In genomic region chr5:2642684-2643325, GRCh38 we compare ENCODE assay signal across 26 cellular contexts.
"Had no signal": no experiment of that assay in that cellular context is flagged by ENCODE, and none has a peak within 500 bp of the region (broad histone marks: within the 10 kb centered on the region; RNA-seq: fewer than 3 reads in every experiment).

No MANE protein-coding gene starts in this region.

- H3K9me3 Mint-ChIP-seq: dendritic cell treated with granulocyte-macrophage colony-stimulating factor and Interleukin-4, amounts not matched to agents 40 ng/mL and 50 ng/mL, for 4 days; effector memory CD8-positive, alpha-beta T cell; memory B cell; mesothelial cell of epicardium; natural killer cell; stimulated activated memory B cell treated with anti-CD40 and anti-IgM and Interleukin-4, amounts not matched to agents 10 μg/mL and 1 μg/mL and 100 μg/mL, for 72 hours; stimulated activated naive CD8-positive, alpha-beta T cell treated with anti-CD3 and anti-CD28 coated beads, Interleukin-15, amount 100 ng/mL, for 72 hours had no signal

- H3K4me3 ChIP-seq: esophagus squamous epithelium, gastroesophageal sphincter, left ventricle myocardium inferior, lower lobe of right lung, neural progenitor cell, pancreas, prostate gland, spleen, testis, tibial nerve, upper lobe of right lung, vagina had no signal

- DNase-seq: effector memory CD8-positive, alpha-beta T cell; esophagus squamous epithelium; foreskin fibroblast; glutamatergic neuron; immature natural killer cell; left ventricle myocardium inferior; lower lobe of right lung; natural killer cell; occipital lobe; pancreas; spleen; stimulated activated CD4-positive, alpha-beta T cell treated with anti-CD3 and anti-CD28 coated beads, Interleukin-15, amount 100 ng/mL, for 24 hours; stimulated activated CD4-positive, alpha-beta T cell treated with anti-CD3 and anti-CD28 coated beads, Interleukin-1b, Interleukin-23, amount 100 ng/mL, for 48 hours; stimulated activated CD4-positive, alpha-beta T cell treated with anti-CD3 and anti-CD28 coated beads, Interleukin-4, amount 100 ng/mL, for 24 hours; stimulated activated naive CD8-positive, alpha-beta T cell treated with anti-CD3 and anti-CD28 coated beads, Interleukin-15, amount 100 ng/mL, for 72 hours; testis; upper lobe of right lung had no signal

- H3K27ac Mint-ChIP-seq: dendritic cell treated with granulocyte-macrophage colony-stimulating factor and Interleukin-4, amounts not matched to agents 40 ng/mL and 50 ng/mL, for 4 days; effector memory CD8-positive, alpha-beta T cell; immature natural killer cell; memory B cell; mesothelial cell of epicardium; natural killer cell; stimulated activated memory B cell treated with anti-CD40 and anti-IgM and Interleukin-4, amounts not matched to agents 10 μg/mL and 1 μg/mL and 100 μg/mL, for 72 hours; stimulated activated naive CD8-positive, alpha-beta T cell treated with anti-CD3 and anti-CD28 coated beads, Interleukin-15, amount 100 ng/mL, for 72 hours had no signal

- H3K4me1 Mint-ChIP-seq: immature natural killer cell; memory B cell; mesothelial cell of epicardium; natural killer cell; stimulated activated memory B cell treated with anti-CD40 and anti-IgM and Interleukin-4, amounts not matched to agents 10 μg/mL and 1 μg/mL and 100 μg/mL, for 72 hours; stimulated activated naive CD8-positive, alpha-beta T cell treated with anti-CD3 and anti-CD28 coated beads, Interleukin-15, amount 100 ng/mL, for 72 hours had no signal

- H3K36me3 Mint-ChIP-seq: immature natural killer cell; memory B cell; mesothelial cell of epicardium; natural killer cell; neural progenitor cell; stimulated activated memory B cell treated with anti-CD40 and anti-IgM and Interleukin-4, amounts not matched to agents 10 μg/mL and 1 μg/mL and 100 μg/mL, for 72 hours had no signal

- H3K4me3 Mint-ChIP-seq: dendritic cell treated with granulocyte-macrophage colony-stimulating factor and Interleukin-4, amounts not matched to agents 40 ng/mL and 50 ng/mL, for 4 days; effector memory CD8-positive, alpha-beta T cell; immature natural killer cell; memory B cell; mesothelial cell of epicardium; natural killer cell; neural progenitor cell; stimulated activated memory B cell treated with anti-CD40 and anti-IgM and Interleukin-4, amounts not matched to agents 10 μg/mL and 1 μg/mL and 100 μg/mL, for 72 hours; stimulated activated naive CD8-positive, alpha-beta T cell treated with anti-CD3 and anti-CD28 coated beads, Interleukin-15, amount 100 ng/mL, for 72 hours had no signal

- H3K27me3 Mint-ChIP-seq: dendritic cell treated with granulocyte-macrophage colony-stimulating factor and Interleukin-4, amounts not matched to agents 40 ng/mL and 50 ng/mL, for 4 days; effector memory CD8-positive, alpha-beta T cell; memory B cell; stimulated activated memory B cell treated with anti-CD40 and anti-IgM and Interleukin-4, amounts not matched to agents 10 μg/mL and 1 μg/mL and 100 μg/mL, for 72 hours; stimulated activated naive CD8-positive, alpha-beta T cell treated with anti-CD3 and anti-CD28 coated beads, Interleukin-15, amount 100 ng/mL, for 72 hours had no signal
